8 cellular contexts compared by ENCODE assay signal in the genomic region with DNA sequence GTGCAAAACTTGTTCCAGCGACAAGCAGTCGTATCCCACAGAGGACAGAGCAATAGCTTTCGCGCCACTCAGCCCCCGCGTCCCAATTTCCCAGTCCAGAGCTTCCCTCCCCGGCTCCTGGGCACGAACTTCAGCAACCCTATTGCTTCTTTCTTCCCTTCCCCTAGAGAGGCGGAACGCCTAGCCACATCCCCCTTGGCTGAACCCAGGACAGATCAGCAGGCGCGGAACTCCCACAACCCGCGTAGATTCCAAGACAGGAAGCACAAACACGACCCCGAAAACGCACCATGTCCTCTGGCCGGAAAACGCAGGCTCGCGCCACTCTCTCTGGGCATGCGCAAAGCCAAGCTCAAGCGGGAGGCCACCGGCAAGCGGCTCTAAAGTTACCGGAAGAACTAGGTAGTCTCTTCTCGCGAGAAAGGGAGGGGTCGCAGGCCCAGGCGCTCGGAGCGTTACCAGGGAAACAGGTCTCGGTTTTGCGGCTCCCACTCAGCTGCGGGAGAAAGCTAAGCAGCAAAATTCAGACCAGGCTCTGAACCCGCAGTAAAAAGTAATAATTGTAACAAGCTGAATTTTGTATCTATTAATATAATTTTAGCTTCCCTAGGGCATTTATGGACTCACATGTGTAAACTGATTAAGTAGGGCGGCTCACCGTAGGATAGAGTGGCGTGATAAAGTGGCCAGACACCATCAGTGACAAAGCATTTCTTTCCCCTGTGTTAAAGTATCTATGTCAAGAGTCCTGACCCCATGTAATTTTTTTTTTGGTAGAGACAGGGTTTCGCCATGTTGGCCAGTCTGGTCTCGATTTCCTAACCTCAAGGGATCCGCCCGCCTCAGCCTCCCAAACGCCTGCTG. TPM values are rescaled to one million over a fixed set of nuclear protein-coding genes. Genes with fewer than 3 reads are reported as not detected.
A peak's percentile ranks its signal among the peaks of the same experiment; 100 is the strongest.
DNase-seq lines count a peak whose midpoint lies in the region; ATAC-seq and TF ChIP-seq lines count a peak whose summit lies in the region.

A gene (minus strand): TSS at position 323 of the 864 bp plus-strand sequence. CDS start 31 bp downstream, at position 292.

- H2AFZ ChIP-seq in GM23338: peak within 1 kb of the TSS; percentile 95

- H3K9me3 Mint-ChIP-seq in GM23338 (no peaks in the 10 kb centered on the region), naive B cell (no peaks in the 10 kb centered on the region)
- H3K9me3 Mint-ChIP-seq in stimulated activated memory B cell treated with anti-CD40 and anti-IgM and Interleukin-4, amounts not matched to agents 10 μg/mL and 1 μg/mL and 100 μg/mL, for 72 hours: no peaks in the 10 kb centered on the region

- peaks cover 16% of the 10 kb centered on the region for H3K4me1 ChIP-seq in DOHH2 (ENCODE audit: control insufficient read depth, low read length)
- no peaks in the 10 kb centered on the region for H3K4me1 ChIP-seq in GM23338 (ENCODE audit: insufficient read depth)

- H3K27me3 Mint-ChIP-seq in GM23338 (ENCODE audit: insufficient read depth, low read depth, poor library complexity) (peaks cover 6% of the 10 kb centered on the region), naive B cell (peaks cover 0 to 5% (median 0%) of the 10 kb centered on the region in 3 donors)
- H3K27me3 Mint-ChIP-seq in stimulated activated memory B cell treated with anti-CD40 and anti-IgM and Interleukin-4, amounts not matched to agents 10 μg/mL and 1 μg/mL and 100 μg/mL, for 72 hours: no peaks in the 10 kb centered on the region

- no peaks in the 10 kb centered on the region for H3K9me3 ChIP-seq in DOHH2 (ENCODE audit: control insufficient read depth, insufficient read depth, low read length)

- H3K79me2 ChIP-seq in DOHH2 (ENCODE audit: control insufficient read depth, low read length): peaks cover 38% of the 10 kb centered on the region
- no peaks in the 10 kb centered on the region for H3K79me2 ChIP-seq in GM23338 (replicated peaks; ENCODE audit: insufficient read depth)

- TF ChIP-seq CTCF in DOHH2 (IDR thresholded peaks at IDR 0.05; ENCODE audit: low read depth, low read length, poor library complexity, severe bottlenecking): no peak
- TF ChIP-seq CTCF in GM23338 (conservative IDR thresholded peaks at IDR 0.05; ENCODE audit: low read depth in 2 of 2): no peak

- H3K9me2 ChIP-seq in DOHH2 (replicated peaks; ENCODE audit: control insufficient read depth, low read length) (no peaks in the 10 kb centered on the region), GM23338 (ENCODE audit: insufficient read depth) (no peaks in the 10 kb centered on the region)

- H4K20me1 ChIP-seq in DOHH2 (ENCODE audit: control insufficient read depth, insufficient read depth, low read depth, low read length) (no peaks in the 10 kb centered on the region), GM23338 (replicated peaks; ENCODE audit: insufficient read depth) (no peaks in the 10 kb centered on the region)

- DNase-seq in GM23338 (ENCODE audit: low spot score) (peak; percentile 99), LHCN-M2 (ENCODE audit: low read depth) (peak; percentile 98), RPMI8226 (peak; percentile 100), fibroblast of gingiva (ENCODE audit: low read depth) (peak; percentile 96), naive B cell (peak; percentile 92)
- peak; percentile 83 to 88 for DNase-seq in activated T-helper 1 cell treated with anti-CD3 and anti-CD28 coated beads, Interleukin-2, amount 50 U/mL, for 16 hours (ENCODE audit: low read depth in 1 of 2, low spot score in 1 of 2)

- H3K4me3 ChIP-seq in DOHH2 (ENCODE audit: low read length): peak within 1 kb of the TSS; percentile 91
- peak within 1 kb of the TSS; percentile 65 for H3K4me3 ChIP-seq in GM23338

- H3K4me2 ChIP-seq in DOHH2 (ENCODE audit: low read length): peak within 1 kb of the TSS; percentile 75
- H3K4me2 ChIP-seq in GM23338: peak within 1 kb of the TSS; percentile 79

- H3F3A ChIP-seq in DOHH2 (ENCODE audit: control insufficient read depth, insufficient read depth) (no peaks in the 10 kb centered on the region), GM23338 (replicated peaks; ENCODE audit: low read depth) (no peaks in the 10 kb centered on the region)

- no peaks in the 10 kb centered on the region; the same call in 2 of the 3 replicates for H3K4me1 Mint-ChIP-seq in GM23338
- H3K4me1 Mint-ChIP-seq in naive B cell: peaks cover 12 to 26% (median 20%) of the 10 kb centered on the region in 3 donors
- peaks cover 6% of the 10 kb centered on the region for H3K4me1 Mint-ChIP-seq in stimulated activated memory B cell treated with anti-CD40 and anti-IgM and Interleukin-4, amounts not matched to agents 10 μg/mL and 1 μg/mL and 100 μg/mL, for 72 hours

- H3K27ac ChIP-seq in DOHH2 (ENCODE audit: low read depth, low read length): peak within 1 kb of the TSS; percentile 70
- H3K27ac ChIP-seq in GM23338 (ENCODE audit: low read depth): peak within 1 kb of the TSS; percentile 93

- H3K27me3 ChIP-seq in DOHH2 (ENCODE audit: control insufficient read depth, low read length) (no peaks in the 10 kb centered on the region), GM23338 (ENCODE audit: insufficient read depth) (no peaks in the 10 kb centered on the region)

- H3K36me3 ChIP-seq in DOHH2 (ENCODE audit: control insufficient read depth, low read length) (peaks cover 44% of the 10 kb centered on the region), GM23338 (ENCODE audit: insufficient read depth) (peaks cover 15% of the 10 kb centered on the region; the same call in 1 of the 2 replicates)

- peaks cover 31% of the 10 kb centered on the region for H3K36me3 Mint-ChIP-seq in GM23338 (ENCODE audit: low read depth)
- peaks cover 13 to 29% of the 10 kb centered on the region in 2 donors for H3K36me3 Mint-ChIP-seq in naive B cell
- peaks cover 23% of the 10 kb centered on the region for H3K36me3 Mint-ChIP-seq in stimulated activated memory B cell treated with anti-CD40 and anti-IgM and Interleukin-4, amounts not matched to agents 10 μg/mL and 1 μg/mL and 100 μg/mL, for 72 hours

- ATAC-seq in GM23338 (peak; percentile 94), naive B cell (ENCODE audit: low read depth in 2 of 2) (peak; percentile 97 to 98)
- ATAC-seq in stimulated activated memory B cell treated with anti-CD40 and anti-IgM and Interleukin-4, amounts not matched to agents 10 μg/mL and 1 μg/mL and 100 μg/mL, for 72 hours: peak; percentile 98

- H3K27ac Mint-ChIP-seq in GM23338: peak within 1 kb of the TSS; percentile 100
- H3K27ac Mint-ChIP-seq in naive B cell: peak within 1 kb of the TSS; percentile 95 to 99 (median 99)
- H3K27ac Mint-ChIP-seq in stimulated activated memory B cell treated with anti-CD40 and anti-IgM and Interleukin-4, amounts not matched to agents 10 μg/mL and 1 μg/mL and 100 μg/mL, for 72 hours: peak within 1 kb of the TSS; percentile 98

- H3K4me3 Mint-ChIP-seq in GM23338 (peak within 1 kb of the TSS; percentile 97), naive B cell (peak within 1 kb of the TSS; percentile 96 to 100 (median 99))
- peak within 1 kb of the TSS; percentile 97 for H3K4me3 Mint-ChIP-seq in stimulated activated memory B cell treated with anti-CD40 and anti-IgM and Interleukin-4, amounts not matched to agents 10 μg/mL and 1 μg/mL and 100 μg/mL, for 72 hours

TF ChIP-seq in GM23338, 12 proteins besides CTCF, POLR2A, EP300 and RAD21 (continues in another document):
- TF ChIP-seq NANOG (IDR thresholded peaks at IDR 0.05; ENCODE audit: borderline replicate concordance) (no peak), STAT1 (IDR thresholded peaks at IDR 0.05; ENCODE audit: unreplicated experiment) (no peak), EZH2 (IDR thresholded peaks at IDR 0.05; ENCODE audit: low read depth, unreplicated experiment) (no peak), POLR2AphosphoS5 (IDR thresholded peaks at IDR 0.05; ENCODE audit: low read depth) (peak; percentile 97)
- TF ChIP-seq, protein P1, sequence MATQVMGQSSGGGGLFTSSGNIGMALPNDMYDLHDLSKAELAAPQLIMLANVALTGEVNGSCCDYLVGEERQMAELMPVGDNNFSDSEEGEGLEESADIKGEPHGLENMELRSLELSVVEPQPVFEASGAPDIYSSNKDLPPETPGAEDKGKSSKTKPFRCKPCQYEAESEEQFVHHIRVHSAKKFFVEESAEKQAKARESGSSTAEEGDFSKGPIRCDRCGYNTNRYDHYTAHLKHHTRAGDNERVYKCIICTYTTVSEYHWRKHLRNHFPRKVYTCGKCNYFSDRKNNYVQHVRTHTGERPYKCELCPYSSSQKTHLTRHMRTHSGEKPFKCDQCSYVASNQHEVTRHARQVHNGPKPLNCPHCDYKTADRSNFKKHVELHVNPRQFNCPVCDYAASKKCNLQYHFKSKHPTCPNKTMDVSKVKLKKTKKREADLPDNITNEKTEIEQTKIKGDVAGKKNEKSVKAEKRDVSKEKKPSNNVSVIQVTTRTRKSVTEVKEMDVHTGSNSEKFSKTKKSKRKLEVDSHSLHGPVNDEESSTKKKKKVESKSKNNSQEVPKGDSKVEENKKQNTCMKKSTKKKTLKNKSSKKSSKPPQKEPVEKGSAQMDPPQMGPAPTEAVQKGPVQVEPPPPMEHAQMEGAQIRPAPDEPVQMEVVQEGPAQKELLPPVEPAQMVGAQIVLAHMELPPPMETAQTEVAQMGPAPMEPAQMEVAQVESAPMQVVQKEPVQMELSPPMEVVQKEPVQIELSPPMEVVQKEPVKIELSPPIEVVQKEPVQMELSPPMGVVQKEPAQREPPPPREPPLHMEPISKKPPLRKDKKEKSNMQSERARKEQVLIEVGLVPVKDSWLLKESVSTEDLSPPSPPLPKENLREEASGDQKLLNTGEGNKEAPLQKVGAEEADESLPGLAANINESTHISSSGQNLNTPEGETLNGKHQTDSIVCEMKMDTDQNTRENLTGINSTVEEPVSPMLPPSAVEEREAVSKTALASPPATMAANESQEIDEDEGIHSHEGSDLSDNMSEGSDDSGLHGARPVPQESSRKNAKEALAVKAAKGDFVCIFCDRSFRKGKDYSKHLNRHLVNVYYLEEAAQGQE (IDR thresholded peaks at IDR 0.05; ENCODE audit: unreplicated experiment): no peak

RNA-seq across cellular contexts. Expression of the gene that starts here (rescaled TPM):
- 18.6 and 23.6 TPM in 2 replicates for total RNA-seq in GM23338 (2014; rRNA removed; shearing (Covaris generic))
- polyA plus RNA-seq in GM23338 (2016; fragmentation: Nextera tagmentation; extraction: Ambion mirVana): 21.3 and 26.2 TPM in 2 replicates
- 23.5 and 24.6 TPM in 2 replicates for total RNA-seq in LHCN-M2 (2014; rRNA removed)
- 7.1 TPM for polyA plus RNA-seq in LHCN-M2 (2012)
- 10 to 100 TPM; 37.3 to 48.3 (median 44.5) TPM for polyA plus RNA-seq in naive B cell (ENCODE audit: low read depth in 6 of 6)

Comparison
In these comparisons a context has a peak if more than half of its experiments do, and no peak if none do; other contexts are left out.
1. Peak in every context shown above with its lines: DNase-seq, ATAC-seq, H3K4me3 ChIP-seq and H3K27ac ChIP-seq.